In genomic region chr22:18544563-18544962, GRCh38 we compare ENCODE assay signal across 6 cellular contexts. TPM values are rescaled to one million over a fixed set of nuclear protein-coding genes. Genes with fewer than 3 reads are reported as not detected.
"Had no signal": no experiment of that assay in that cellular context is flagged by ENCODE, and none has a peak within 500 bp of the region (broad histone marks: within the 10 kb centered on the region; RNA-seq: fewer than 3 reads in every experiment).

No MANE protein-coding gene starts in this region.

RNA-seq across cellular contexts. Expression of gene TMEM191B, which starts 17.0 kb away (rescaled TPM):
- total RNA-seq: IMR-90 had no signal
- polyA plus RNA-seq: IgD-negative memory B cell had no signal

RNA-seq across cellular contexts. Expression of gene GGTLC3, which starts 26.6 kb away (rescaled TPM):
- total RNA-seq: HepG2, HT-29, HT1080, IMR-90, K562 had no signal
- polyA plus RNA-seq: IgD-negative memory B cell, IMR-90, K562 had no signal
